Comparison of ENCODE assay signal across 28 cellular contexts in genomic region chr7:129348023-129348740, GRCh38.
"Had no signal": no experiment of that assay in that cellular context is flagged by ENCODE, and none has a peak within 500 bp of the region (broad histone marks: within the 10 kb centered on the region; RNA-seq: fewer than 3 reads in every experiment).

No MANE protein-coding gene starts in this region.

- H3K4me1 ChIP-seq: gastroesophageal sphincter had no signal

- H3K27me3 Mint-ChIP-seq: activated CD4-positive, alpha-beta memory T cell treated with anti-CD3 and anti-CD28 coated beads, Interleukin-2, amount 10 ng/mL, durations not matched to agents 7 days and 5 days; activated CD4-positive, alpha-beta T cell treated with anti-CD3 and anti-CD28 coated beads, Interleukin-2, amount 10 ng/mL, durations not matched to agents 7 days and 5 days; activated naive CD8-positive, alpha-beta T cell; activated T-helper 17 cell treated with anti-CD3 and anti-CD28 coated beads, Interleukin-2, amount 50 U/mL, for 72 hours; central memory CD8-positive, alpha-beta T cell; effector memory CD8-positive, alpha-beta T cell had no signal

- H3K27me3 ChIP-seq: brain microvascular endothelial cell, esophagus muscularis mucosa, foreskin keratinocyte, gastroesophageal sphincter had no signal

- H3K9me3 ChIP-seq: esophagus muscularis mucosa, gastroesophageal sphincter had no signal

- DNase-seq: activated CD4-positive, alpha-beta memory T cell treated with anti-CD3 and anti-CD28 coated beads, Interleukin-2, amount 10 ng/mL, durations not matched to agents 7 days and 5 days; activated CD4-positive, alpha-beta T cell treated with anti-CD3 and anti-CD28 coated beads for 1 hour; activated CD4-positive, alpha-beta T cell treated with anti-CD3 and anti-CD28 coated beads for 4 hours; activated CD4-positive, alpha-beta T cell treated with anti-CD3 and anti-CD28 coated beads, Interleukin-2, amount 10 ng/mL, durations not matched to agents 7 days and 5 days; activated CD4-positive, alpha-beta T cell treated with anti-CD3 and anti-CD28 coated beads, Interleukin-2, amount 50 U/mL, for 4 hours; activated CD4-positive, CD25-positive, alpha-beta regulatory T cell; activated CD8-positive, alpha-beta memory T cell treated with anti-CD3 and anti-CD28 coated beads for 24 hours; activated effector memory CD4-positive, alpha-beta T cell treated with Interleukin-2 at 50 U/mL for 16 hours; activated gamma-delta T cell treated with Interleukin-2 at 50 U/mL for 16 hours; activated naive CD4-positive, alpha-beta T cell treated with anti-CD3 and anti-CD28 coated beads, Interleukin-2, amount 50 U/mL, for 16 hours; activated naive CD4-positive, alpha-beta T cell treated with Interleukin-2 at 50 U/mL for 16 hours; activated T-cell treated with anti-CD3 and anti-CD28 coated beads, Interleukin-2, amount 50 U/mL, for 4 hours; amniotic stem cell; anterior cingulate cortex; brain microvascular endothelial cell; cortex of kidney; dermis blood vessel endothelial cell; effector CD4-positive, alpha-beta T cell; effector memory CD8-positive, alpha-beta T cell; erythroblast; foreskin keratinocyte; T-helper 1 cell; T-helper 2 cell had no signal

- H3K27ac ChIP-seq: brain microvascular endothelial cell, esophagus muscularis mucosa, foreskin keratinocyte, gastroesophageal sphincter had no signal

- H3K4me3 ChIP-seq: esophagus muscularis mucosa, gastroesophageal sphincter had no signal

- H3K4me3 Mint-ChIP-seq: activated CD4-positive, alpha-beta memory T cell treated with anti-CD3 and anti-CD28 coated beads, Interleukin-2, amount 10 ng/mL, durations not matched to agents 7 days and 5 days; activated CD4-positive, alpha-beta T cell treated with anti-CD3 and anti-CD28 coated beads, Interleukin-2, amount 10 ng/mL, durations not matched to agents 7 days and 5 days; activated naive CD8-positive, alpha-beta T cell; activated T-cell treated with anti-CD3 and anti-CD28 coated beads, Interleukin-2, amount 50 U/mL, for 4 hours; activated T-helper 17 cell treated with anti-CD3 and anti-CD28 coated beads, Interleukin-2, amount 50 U/mL, for 72 hours; central memory CD8-positive, alpha-beta T cell; effector memory CD8-positive, alpha-beta T cell had no signal

- H3K9me3 Mint-ChIP-seq: activated CD4-positive, alpha-beta memory T cell treated with anti-CD3 and anti-CD28 coated beads, Interleukin-2, amount 10 ng/mL, durations not matched to agents 7 days and 5 days; activated CD4-positive, alpha-beta T cell treated with anti-CD3 and anti-CD28 coated beads, Interleukin-2, amount 10 ng/mL, durations not matched to agents 7 days and 5 days; activated T-cell treated with anti-CD3 and anti-CD28 coated beads, Interleukin-2, amount 50 U/mL, for 4 hours; activated T-helper 17 cell treated with anti-CD3 and anti-CD28 coated beads, Interleukin-2, amount 50 U/mL, for 72 hours; central memory CD8-positive, alpha-beta T cell; effector memory CD8-positive, alpha-beta T cell had no signal

- ATAC-seq: activated T-cell treated with anti-CD3 and anti-CD28 coated beads, Interleukin-2, amount 50 U/mL, for 4 hours; activated T-helper 17 cell treated with anti-CD3 and anti-CD28 coated beads, Interleukin-2, amount 50 U/mL, for 72 hours; effector memory CD8-positive, alpha-beta T cell; foreskin keratinocyte; gastroesophageal sphincter had no signal

- H3K27ac Mint-ChIP-seq: activated CD4-positive, alpha-beta memory T cell treated with anti-CD3 and anti-CD28 coated beads, Interleukin-2, amount 10 ng/mL, durations not matched to agents 7 days and 5 days; activated CD4-positive, alpha-beta T cell treated with anti-CD3 and anti-CD28 coated beads, Interleukin-2, amount 10 ng/mL, durations not matched to agents 7 days and 5 days; activated naive CD8-positive, alpha-beta T cell; activated T-helper 17 cell treated with anti-CD3 and anti-CD28 coated beads, Interleukin-2, amount 50 U/mL, for 72 hours; effector memory CD8-positive, alpha-beta T cell had no signal

- H3K36me3 ChIP-seq: brain microvascular endothelial cell, esophagus muscularis mucosa, gastroesophageal sphincter had no signal
